2 cellular contexts compared by ENCODE assay signal in genomic region chr12:89529738-89530137, GRCh38.
A peak's percentile ranks its signal among the peaks of the same experiment; 100 is the strongest.
TF ChIP-seq lines count a peak whose summit lies in the region.

No MANE protein-coding gene starts in this region.

TF ChIP-seq in K562, 482 proteins besides CTCF, POLR2A, EP300 and RAD21:
- TF ChIP-seq SMC3 (conservative IDR thresholded peaks at IDR 0.05; ENCODE audit: insufficient read depth, low read depth, low read length): peak; percentile 57
- TF ChIP-seq U2AF2 (optimal IDR thresholded peaks at IDR 0.05; ENCODE audit: low read depth, low read length): no peak
- TF ChIP-seq FOXA3 (CRISPR knock-in tag; conservative IDR thresholded peaks at IDR 0.05 in 1 of 2, IDR thresholded peaks at IDR 0.05 in 1 of 2): 0 out of 4 replicates have a peak, but pooled peaks of 1 of the 2 experiments have one; percentile 16
- peak; percentile 94 for TF ChIP-seq DEAF1 (CRISPR knock-in tag; IDR thresholded peaks at IDR 0.05)
- TF ChIP-seq FOXK2 (conservative IDR thresholded peaks at IDR 0.05 in 1 of 2, IDR thresholded peaks at IDR 0.05 in 1 of 2; ENCODE audit: low read depth in 2 of 2): peak; percentile 61 to 80; a peak in 3 of 4 replicates

TF ChIP-seq in HepG2, 621 proteins besides CTCF, POLR2A, EP300 and RAD21 (continues in another document):
- TF ChIP-seq RXRA (CRISPR knock-in tag; IDR thresholded peaks at IDR 0.05) (no peak), SKIL (CRISPR knock-in tag; IDR thresholded peaks at IDR 0.05; ENCODE audit: borderline replicate concordance) (no peak), MIER3 (CRISPR knock-in tag; IDR thresholded peaks at IDR 0.05; ENCODE audit: borderline replicate concordance) (no peak), ATF1 (CRISPR knock-in tag; IDR thresholded peaks at IDR 0.05) (no peak), NFKB2 (CRISPR knock-in tag; IDR thresholded peaks at IDR 0.05; ENCODE audit: borderline replicate concordance) (no peak), ZNF841 (CRISPR knock-in tag; IDR thresholded peaks at IDR 0.05; ENCODE audit: borderline replicate concordance) (no peak), NFE2L1 (CRISPR knock-in tag; IDR thresholded peaks at IDR 0.05; ENCODE audit: borderline replicate concordance) (no peak), HIC2 (CRISPR knock-in tag; IDR thresholded peaks at IDR 0.05; ENCODE audit: low read depth) (no peak), FIP1L1 (IDR thresholded peaks at IDR 0.05; ENCODE audit: borderline replicate concordance, insufficient read depth, low read depth, low read length) (no peak), FOXC1 (CRISPR knock-in tag; IDR thresholded peaks at IDR 0.05; ENCODE audit: borderline replicate concordance) (no peak), ZNF34 (CRISPR knock-in tag; IDR thresholded peaks at IDR 0.05; ENCODE audit: borderline replicate concordance) (no peak), ZNF747 (CRISPR knock-in tag; IDR thresholded peaks at IDR 0.05; ENCODE audit: borderline replicate concordance) (no peak), ZNF468 (CRISPR knock-in tag; IDR thresholded peaks at IDR 0.05) (no peak), CCDC6 (CRISPR knock-in tag; IDR thresholded peaks at IDR 0.05) (no peak), ZSCAN29 (CRISPR knock-in tag; conservative IDR thresholded peaks at IDR 0.05) (no peak), ZSCAN5A (CRISPR knock-in tag; IDR thresholded peaks at IDR 0.05; ENCODE audit: borderline replicate concordance) (no peak), ZNF333 (CRISPR knock-in tag; IDR thresholded peaks at IDR 0.05; ENCODE audit: borderline replicate concordance) (no peak), E2F5 (CRISPR knock-in tag; conservative IDR thresholded peaks at IDR 0.05) (no peak), ELF1 (CRISPR knock-in tag; IDR thresholded peaks at IDR 0.05) (no peak), ZNF777 (CRISPR knock-in tag; IDR thresholded peaks at IDR 0.05) (no peak), ATF7-NPFF (CRISPR knock-in tag; IDR thresholded peaks at IDR 0.05; ENCODE audit: low read depth) (no peak), ZNF800 (CRISPR knock-in tag; IDR thresholded peaks at IDR 0.05) (peak; percentile 24; the same call in 1 of the 2 replicates), MIXL1 (CRISPR knock-in tag; IDR thresholded peaks at IDR 0.05) (0 out of 2 replicates have a peak, but pooled peaks have one; percentile 10), ZNF639 (CRISPR knock-in tag; conservative IDR thresholded peaks at IDR 0.05) (no peak), FOXK2 (IDR thresholded peaks at IDR 0.05) (peak; percentile 36; the same call in 1 of the 2 replicates), HMGXB4 (CRISPR knock-in tag; IDR thresholded peaks at IDR 0.05; ENCODE audit: borderline replicate concordance in 1 of 2, low read depth in 1 of 2) (peak in 1 of 2 experiments; percentile 23; a peak in 1 of 4 replicates), MTA3 (CRISPR knock-in tag; IDR thresholded peaks at IDR 0.05) (no peak), TFAP4 (IDR thresholded peaks at IDR 0.05; ENCODE audit: borderline replicate concordance, low read depth) (no peak), ZSCAN12 (CRISPR knock-in tag; IDR thresholded peaks at IDR 0.05) (no peak), HCFC1 (IDR thresholded peaks at IDR 0.05; ENCODE audit: low read depth, low read length) (no peak), ZNF24 (IDR thresholded peaks at IDR 0.05) (no peak), ZNF30 (CRISPR knock-in tag; IDR thresholded peaks at IDR 0.05) (no peak), FOXA3 (CRISPR knock-in tag; IDR thresholded peaks at IDR 0.05) (peak; percentile 62; the same call in 1 of the 2 replicates), NCOA5 (CRISPR knock-in tag; IDR thresholded peaks at IDR 0.05) (no peak), ZNF746 (CRISPR knock-in tag; IDR thresholded peaks at IDR 0.05) (no peak), ZBTB1 (CRISPR knock-in tag; IDR thresholded peaks at IDR 0.05; ENCODE audit: borderline replicate concordance) (no peak), SATB2 (CRISPR knock-in tag; IDR thresholded peaks at IDR 0.05) (no peak), NFE2L2 (IDR thresholded peaks at IDR 0.05; ENCODE audit: low read length) (no peak), RNF2 (conservative IDR thresholded peaks at IDR 0.05; ENCODE audit: low read depth) (no peak), CHCHD3 (CRISPR knock-in tag; IDR thresholded peaks at IDR 0.05) (no peak), ZNF441 (CRISPR knock-in tag; IDR thresholded peaks at IDR 0.05; ENCODE audit: borderline replicate concordance) (no peak), ZNF232 (CRISPR knock-in tag; IDR thresholded peaks at IDR 0.05; ENCODE audit: borderline replicate concordance) (no peak), CREB1 (IDR thresholded peaks at IDR 0.05) (no peak), CREB1 (CRISPR knock-in tag; IDR thresholded peaks at IDR 0.05) (no peak), HES4 (CRISPR knock-in tag; IDR thresholded peaks at IDR 0.05; ENCODE audit: borderline replicate concordance) (no peak), ZFX (CRISPR knock-in tag; IDR thresholded peaks at IDR 0.05; ENCODE audit: low read depth) (no peak), ZNF713 (CRISPR knock-in tag; IDR thresholded peaks at IDR 0.05) (no peak), IRF9 (CRISPR knock-in tag; IDR thresholded peaks at IDR 0.05; ENCODE audit: borderline replicate concordance) (no peak), TGIF2 (CRISPR knock-in tag; IDR thresholded peaks at IDR 0.05) (no peak)
